In the genomic region with DNA sequence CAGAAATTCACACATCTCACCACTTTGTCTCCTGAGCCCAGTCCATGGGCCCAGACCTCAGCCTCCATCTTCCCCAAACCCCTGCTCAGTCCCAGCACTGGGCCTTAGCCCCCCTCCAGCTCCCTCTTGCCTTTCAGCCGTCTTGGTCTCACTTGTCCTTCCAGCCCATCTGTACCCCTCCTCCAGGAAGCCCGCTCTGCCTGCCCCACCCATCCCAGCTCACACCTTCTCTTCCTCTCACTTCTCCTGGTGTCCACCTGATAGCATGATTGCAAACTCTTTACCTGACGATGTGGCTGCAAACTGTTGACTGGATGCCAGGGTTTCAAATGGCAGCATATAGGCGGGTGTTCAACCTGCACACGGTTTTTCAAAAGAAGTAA, we compare ENCODE assay signal across 19 cellular contexts.
DNase-seq lines count a peak whose midpoint lies in the region; ATAC-seq, FAIRE-seq and TF ChIP-seq lines count a peak whose summit lies in the region.
"Had no signal": no experiment of that assay in that cellular context is flagged by ENCODE, and none has a peak within 500 bp of the region (broad histone marks: within the 10 kb centered on the region; RNA-seq: fewer than 3 reads in every experiment).

No MANE protein-coding gene starts in this region.

- peak; percentile 1 for DNase-seq in NCI-H2196 (lab: John Stamatoyannopoulos, UW; ENCODE audit: unreplicated experiment)
- DNase-seq in NCI-H2196 treated with DMSO at 0.1 percent for 48 hours (lab: John Stamatoyannopoulos, UW; ENCODE audit: unreplicated experiment): no peak
- DNase-seq in left ventricle myocardium inferior: no peak
- DNase-seq in Right ventricle myocardium inferior (ENCODE audit: missing footprints): no peak
- peak; percentile 49 for DNase-seq in kidney
- no peak for DNase-seq in NCI-H1417 treated with DMSO at 0.1 percent for 48 hours (lab: John Stamatoyannopoulos, UW)
- no peak for DNase-seq in NK-92 treated with Interleukin-12 subunit alpha and Interleukin-12 subunit beta, amount 100 ng/mL, for 24 hours (lab: John Stamatoyannopoulos, UW)
- DNase-seq: NCI-H1694 had no signal

- H3K27ac Mint-ChIP-seq in stimulated activated memory B cell treated with anti-CD40 and anti-IgM and Interleukin-4, amounts not matched to agents 10 μg/mL and 1 μg/mL and 100 μg/mL, for 72 hours: peak overlapping the region; percentile 53
- H3K27ac Mint-ChIP-seq: activated T-helper 17 cell treated with anti-CD3 and anti-CD28 coated beads, Interleukin-2, amount 50 U/mL, for 72 hours; dendritic cell treated with granulocyte-macrophage colony-stimulating factor and Interleukin-4, amounts not matched to agents 40 ng/mL and 50 ng/mL, for 4 days; stimulated activated naive B cell treated with anti-CD40 and anti-IgM and Interleukin-4, amounts not matched to agents 10 μg/mL and 1 μg/mL and 100 μg/mL, for 72 hours had no signal

- H3K27me3 Mint-ChIP-seq in stimulated activated memory B cell treated with anti-CD40 and anti-IgM and Interleukin-4, amounts not matched to agents 10 μg/mL and 1 μg/mL and 100 μg/mL, for 72 hours: no peaks in the 10 kb centered on the region
- H3K27me3 Mint-ChIP-seq: activated T-helper 17 cell treated with anti-CD3 and anti-CD28 coated beads, Interleukin-2, amount 50 U/mL, for 72 hours; dendritic cell treated with granulocyte-macrophage colony-stimulating factor and Interleukin-4, amounts not matched to agents 40 ng/mL and 50 ng/mL, for 4 days; IgD-negative memory B cell; stimulated activated naive B cell treated with anti-CD40 and anti-IgM and Interleukin-4, amounts not matched to agents 10 μg/mL and 1 μg/mL and 100 μg/mL, for 72 hours had no signal

- no peaks in the 10 kb centered on the region for H3K9me3 Mint-ChIP-seq in stimulated activated memory B cell treated with anti-CD40 and anti-IgM and Interleukin-4, amounts not matched to agents 10 μg/mL and 1 μg/mL and 100 μg/mL, for 72 hours
- H3K9me3 Mint-ChIP-seq: activated T-helper 17 cell treated with anti-CD3 and anti-CD28 coated beads, Interleukin-2, amount 50 U/mL, for 72 hours; CD4-positive, CD25-positive, alpha-beta regulatory T cell; dendritic cell treated with granulocyte-macrophage colony-stimulating factor and Interleukin-4, amounts not matched to agents 40 ng/mL and 50 ng/mL, for 4 days; IgD-negative memory B cell; stimulated activated naive B cell treated with anti-CD40 and anti-IgM and Interleukin-4, amounts not matched to agents 10 μg/mL and 1 μg/mL and 100 μg/mL, for 72 hours had no signal

- no peak for ATAC-seq in Right ventricle myocardium inferior
- no peak for ATAC-seq in stimulated activated memory B cell treated with anti-CD40 and anti-IgM and Interleukin-4, amounts not matched to agents 10 μg/mL and 1 μg/mL and 100 μg/mL, for 72 hours

- intact Hi-C loops in left ventricle myocardium inferior (cut with micrococcal nuclease): no loop called here
- intact Hi-C loops in Right ventricle myocardium inferior (cut with DNase I): loop anchor here (1.0 to 2.0 kb wide), 2 partner anchors 239 to 247 kb away; partner anchors contain the start of gene GRK5
- intact Hi-C loops in kidney (cut with DNase I): loop anchor here (10.0 kb wide), 1 partner anchor 241 kb away; the partner anchor contains the start of gene GRK5

- peaks cover 56% of the 10 kb centered on the region for H3K4me1 ChIP-seq in left ventricle myocardium inferior
- H3K4me1 ChIP-seq in kidney (ENCODE audit: control insufficient read depth in 1 of 2, insufficient read depth in 1 of 2, low read depth in 1 of 2, low read length in 2 of 2): peaks cover 0 to 8% of the 10 kb centered on the region in 2 donors
- H3K4me1 ChIP-seq: pancreas had no signal

- H3K4me3 ChIP-seq in left ventricle myocardium inferior (no peak overlapping the region), kidney (ENCODE audit: low read length in 2 of 2) (no peak overlapping the region)
- H3K4me3 ChIP-seq: esophagus muscularis mucosa, heart left ventricle, pancreas, SJSA1 had no signal

- FAIRE-seq in kidney (lab: Jason Lieb, UNC): no peak
- FAIRE-seq: pancreas had no signal

- H3K4me3 Mint-ChIP-seq in stimulated activated memory B cell treated with anti-CD40 and anti-IgM and Interleukin-4, amounts not matched to agents 10 μg/mL and 1 μg/mL and 100 μg/mL, for 72 hours: no peak overlapping the region
- H3K4me3 Mint-ChIP-seq: activated T-helper 17 cell treated with anti-CD3 and anti-CD28 coated beads, Interleukin-2, amount 50 U/mL, for 72 hours; CD4-positive, CD25-positive, alpha-beta regulatory T cell; dendritic cell treated with granulocyte-macrophage colony-stimulating factor and Interleukin-4, amounts not matched to agents 40 ng/mL and 50 ng/mL, for 4 days; IgD-negative memory B cell; stimulated activated naive B cell treated with anti-CD40 and anti-IgM and Interleukin-4, amounts not matched to agents 10 μg/mL and 1 μg/mL and 100 μg/mL, for 72 hours had no signal

- H3K27me3 ChIP-seq in left ventricle myocardium inferior (ENCODE audit: low read depth): no peaks in the 10 kb centered on the region
- H3K27me3 ChIP-seq: esophagus muscularis mucosa, heart left ventricle, pancreas, SJSA1 had no signal

- H3K9ac ChIP-seq in kidney (ENCODE audit: low read length in 2 of 2): no peak overlapping the region

- H3K36me3 ChIP-seq in left ventricle myocardium inferior (peaks cover 70% of the 10 kb centered on the region), kidney (ENCODE audit: control insufficient read depth in 1 of 2, insufficient read depth in 2 of 2, low read length in 2 of 2) (no peaks in the 10 kb centered on the region)
- H3K36me3 ChIP-seq: pancreas had no signal

- TF ChIP-seq CTCF in left ventricle myocardium inferior (IDR thresholded peaks at IDR 0.05; ENCODE audit: borderline replicate concordance) (no peak), kidney (IDR thresholded peaks at IDR 0.05; ENCODE audit: borderline replicate concordance, extremely low read depth, insufficient read depth) (no peak)

- H3K27ac ChIP-seq in left ventricle myocardium inferior (replicated peaks) (peak overlapping the region; percentile 64), kidney (ENCODE audit: low read depth in 2 of 2, low read length in 2 of 2) (no peak overlapping the region)
- H3K27ac ChIP-seq: 22Rv1, pancreas, SJSA1 had no signal

- H3K36me3 Mint-ChIP-seq in stimulated activated memory B cell treated with anti-CD40 and anti-IgM and Interleukin-4, amounts not matched to agents 10 μg/mL and 1 μg/mL and 100 μg/mL, for 72 hours: peaks cover 20% of the 10 kb centered on the region

- H3K4me1 Mint-ChIP-seq in stimulated activated memory B cell treated with anti-CD40 and anti-IgM and Interleukin-4, amounts not matched to agents 10 μg/mL and 1 μg/mL and 100 μg/mL, for 72 hours: peaks cover 39% of the 10 kb centered on the region
- H3K4me1 Mint-ChIP-seq: activated T-helper 17 cell treated with anti-CD3 and anti-CD28 coated beads, Interleukin-2, amount 50 U/mL, for 72 hours had no signal

- H3K9me3 ChIP-seq in left ventricle myocardium inferior (replicated peaks): no peaks in the 10 kb centered on the region
- H3K9me3 ChIP-seq in kidney (ENCODE audit: control insufficient read depth in 1 of 2, low read length in 2 of 2): no peaks in the 10 kb centered on the region
- H3K9me3 ChIP-seq: esophagus muscularis mucosa, heart left ventricle, pancreas, SJSA1 had no signal

Comparison
In these comparisons a context has a peak if more than half of its experiments do, and no peak if none do; other contexts are left out.
1. DNase-seq: peak in NCI-H2196 (single experiment) and kidney (single experiment); none in NCI-H2196 treated with DMSO at 0.1 percent for 48 hours (single experiment), left ventricle myocardium inferior (single experiment), Right ventricle myocardium inferior (single experiment), NCI-H1417 treated with DMSO at 0.1 percent for 48 hours (single experiment) and NK-92 treated with Interleukin-12 subunit alpha and Interleukin-12 subunit beta, amount 100 ng/mL, for 24 hours (single experiment).